8 cellular contexts compared by ENCODE assay signal in genomic region chr11:118012083-118012669, GRCh38. TPM values are rescaled to one million over a fixed set of nuclear protein-coding genes. Genes with fewer than 3 reads are reported as not detected.
DNase-seq lines count a peak whose midpoint lies in the region; ATAC-seq lines count a peak whose summit lies in the region.

No MANE protein-coding gene starts in this region.

- H3K27me3 Mint-ChIP-seq in T-cell: no peaks in the 10 kb centered on the region
- no peaks in the 10 kb centered on the region for H3K27me3 Mint-ChIP-seq in stimulated activated memory B cell treated with anti-CD40 and anti-IgM and Interleukin-4, amounts not matched to agents 10 μg/mL and 1 μg/mL and 100 μg/mL, for 72 hours

- CTCF ChIA-PET in T-cell (lab: Charles Lee): no interaction called here

- H3K4me1 Mint-ChIP-seq in T-cell: peaks cover 93 to 100% (median 96%) of the 10 kb centered on the region in 3 donors
- peaks cover 99% of the 10 kb centered on the region for H3K4me1 Mint-ChIP-seq in stimulated activated memory B cell treated with anti-CD40 and anti-IgM and Interleukin-4, amounts not matched to agents 10 μg/mL and 1 μg/mL and 100 μg/mL, for 72 hours

- POLR2A ChIA-PET in T-cell (lab: Charles Lee): no interaction called here

- H3K9me3 Mint-ChIP-seq in T-cell: peaks cover 4 to 5% (median 4%) of the 10 kb centered on the region in 3 donors
- H3K9me3 Mint-ChIP-seq in stimulated activated memory B cell treated with anti-CD40 and anti-IgM and Interleukin-4, amounts not matched to agents 10 μg/mL and 1 μg/mL and 100 μg/mL, for 72 hours: peaks cover 5% of the 10 kb centered on the region

- peak; percentile 73 for DNase-seq in activated CD8-positive, alpha-beta memory T cell treated with anti-CD3 and anti-CD28 coated beads for 24 hours
- DNase-seq in activated CD8-positive, alpha-beta memory T cell treated with anti-CD3 and anti-CD28 coated beads, Interleukin-2, amount 50 U/mL, for 4 hours: no peak
- DNase-seq in T-cell (peak in 1 of 34 experiments; percentile 37), glomerular visceral epithelial cell (ENCODE audit: extremely low spot score) (peak; percentile 24)

- peaks cover 3% of the 10 kb centered on the region for H3K36me3 Mint-ChIP-seq in T-cell
- peaks cover 10% of the 10 kb centered on the region for H3K36me3 Mint-ChIP-seq in stimulated activated memory B cell treated with anti-CD40 and anti-IgM and Interleukin-4, amounts not matched to agents 10 μg/mL and 1 μg/mL and 100 μg/mL, for 72 hours

- peak overlapping the region; percentile 99 to 100 for H3K27ac Mint-ChIP-seq in T-cell
- H3K27ac Mint-ChIP-seq in stimulated activated memory B cell treated with anti-CD40 and anti-IgM and Interleukin-4, amounts not matched to agents 10 μg/mL and 1 μg/mL and 100 μg/mL, for 72 hours: peak overlapping the region; percentile 98

- peak overlapping the region in 1 of 3 donors; percentile 42 for H3K4me3 Mint-ChIP-seq in T-cell
- H3K4me3 Mint-ChIP-seq in stimulated activated memory B cell treated with anti-CD40 and anti-IgM and Interleukin-4, amounts not matched to agents 10 μg/mL and 1 μg/mL and 100 μg/mL, for 72 hours: peak overlapping the region; percentile 9

- peak; percentile 21 to 34 (median 28) for ATAC-seq in T-cell (replicated peaks in 1 of 4)
- peak; percentile 50 for ATAC-seq in stimulated activated memory B cell treated with anti-CD40 and anti-IgM and Interleukin-4, amounts not matched to agents 10 μg/mL and 1 μg/mL and 100 μg/mL, for 72 hours
- no peak for ATAC-seq in HG02840 (IDR thresholded peaks at IDR 0.05; ENCODE audit: low FRiP score, unreplicated experiment)
- no peak for ATAC-seq in GM18517 (IDR thresholded peaks at IDR 0.05; ENCODE audit: unreplicated experiment)
- no peak for ATAC-seq in HG02642 (IDR thresholded peaks at IDR 0.05; ENCODE audit: poor library complexity, unreplicated experiment)

RNA-seq across cellular contexts. Expression of gene IL10RA, which starts 26.0 kb away (rescaled TPM):
- total RNA-seq in T-cell: 100 to 1,000 TPM; 195 to 450 (median 375) TPM

Comparison
In these comparisons a context has a peak if more than half of its experiments do, and no peak if none do; other contexts are left out.
1. ATAC-seq: peak in T-cell (4 of 4) and stimulated activated memory B cell treated with anti-CD40 and anti-IgM and Interleukin-4, amounts not matched to agents 10 μg/mL and 1 μg/mL and 100 μg/mL, for 72 hours (single experiment); none in HG02840 (single experiment), GM18517 (single experiment) and HG02642 (single experiment).